In the genomic region with DNA sequence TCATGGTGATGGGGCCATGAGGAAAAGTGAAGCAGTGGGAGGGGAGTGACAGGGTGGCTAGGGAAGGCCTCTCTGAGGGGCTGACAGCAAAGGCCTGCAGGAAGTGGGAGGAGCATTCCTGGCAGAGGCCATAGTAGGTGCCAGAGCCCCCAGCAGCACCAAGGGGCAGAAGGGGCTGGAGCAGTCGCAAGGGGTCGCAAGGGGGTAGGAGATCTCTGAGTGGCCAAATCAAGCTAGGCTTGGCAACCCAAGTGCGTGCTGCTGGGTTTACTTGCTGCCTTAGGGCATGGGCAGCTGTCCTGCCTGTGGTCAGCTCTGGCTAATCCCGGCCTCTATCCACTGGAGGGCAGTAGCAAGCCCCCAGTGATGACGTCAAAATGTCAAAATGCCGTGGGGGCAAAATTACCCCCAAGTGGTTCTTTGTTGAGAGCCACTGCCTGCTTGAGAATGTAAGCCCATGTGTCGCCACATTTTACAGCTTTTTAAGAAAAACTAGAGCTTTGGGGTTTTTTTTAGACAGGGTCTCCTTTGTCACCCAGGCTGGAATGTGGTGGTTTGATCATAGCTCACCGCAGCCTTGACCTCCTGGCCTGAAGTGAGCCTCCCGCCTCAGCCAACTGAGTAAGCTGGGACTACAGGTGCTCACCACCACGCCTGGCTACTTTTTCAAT, we compare ENCODE assay signal across 8 cellular contexts. TPM values are rescaled to one million over a fixed set of nuclear protein-coding genes. Genes with fewer than 3 reads are reported as not detected.
A peak's percentile ranks its signal among the peaks of the same experiment; 100 is the strongest.
DNase-seq lines count a peak whose midpoint lies in the region; ATAC-seq and TF ChIP-seq lines count a peak whose summit lies in the region.

No MANE protein-coding gene starts in this region.

- no peak overlapping the region for H3K4me2 ChIP-seq in hepatocyte

- no peaks in the 10 kb centered on the region for H3K9me3 Mint-ChIP-seq in activated T-helper 17 cell treated with anti-CD3 and anti-CD28 coated beads, Interleukin-2, amount 50 U/mL, for 72 hours

- peaks cover 29% of the 10 kb centered on the region for H3K4me1 Mint-ChIP-seq in activated T-helper 17 cell treated with anti-CD3 and anti-CD28 coated beads, Interleukin-2, amount 50 U/mL, for 72 hours

- no peaks in the 10 kb centered on the region for H3K9me2 ChIP-seq in hepatocyte (replicated peaks; ENCODE audit: insufficient read depth)

- H3K27me3 Mint-ChIP-seq in activated T-helper 17 cell treated with anti-CD3 and anti-CD28 coated beads, Interleukin-2, amount 50 U/mL, for 72 hours = no peaks in the 10 kb centered on the region

- H4K20me1 ChIP-seq in hepatocyte (ENCODE audit: insufficient read depth, poor library complexity, severe bottlenecking) = no peaks in the 10 kb centered on the region

- peak overlapping the region; percentile 43 for H3K27ac Mint-ChIP-seq in activated T-helper 17 cell treated with anti-CD3 and anti-CD28 coated beads, Interleukin-2, amount 50 U/mL, for 72 hours

- H3K36me3 ChIP-seq in hepatocyte (replicated peaks; ENCODE audit: insufficient read depth, low read depth) (no peaks in the 10 kb centered on the region), stomach smooth muscle (ENCODE audit: control insufficient read depth in 2 of 2, insufficient read depth in 2 of 2, low read length in 2 of 2) (peaks cover 35 to 38% of the 10 kb centered on the region in 2 donors)

- H3K4me3 Mint-ChIP-seq in activated T-helper 17 cell treated with anti-CD3 and anti-CD28 coated beads, Interleukin-2, amount 50 U/mL, for 72 hours = no peak overlapping the region

- H3K9me3 ChIP-seq in hepatocyte (ENCODE audit: low read depth) = no peaks in the 10 kb centered on the region
- no peaks in the 10 kb centered on the region for H3K9me3 ChIP-seq in stomach smooth muscle (ENCODE audit: control insufficient read depth in 2 of 2, low read length in 2 of 2)

- WGBS in hepatocyte (ENCODE audit: low lambda C conversion rate, missing lambda C conversion rate) = 51% methylated on average over 10 of the region's 10 CpGs

- TF ChIP-seq CTCF in hepatocyte (IDR thresholded peaks at IDR 0.05; ENCODE audit: poor library complexity) = peak; percentile 50

- peaks cover 57% of the 10 kb centered on the region for H3K4me1 ChIP-seq in hepatocyte (ENCODE audit: insufficient read depth)
- H3K4me1 ChIP-seq in stomach smooth muscle (ENCODE audit: control insufficient read depth, insufficient read depth, low read length) = peaks cover 48% of the 10 kb centered on the region

- ATAC-seq in activated T-helper 17 cell treated with anti-CD3 and anti-CD28 coated beads, Interleukin-2, amount 50 U/mL, for 72 hours (replicated peaks) = no peak
- no peak for ATAC-seq in GM19035 (IDR thresholded peaks at IDR 0.05; ENCODE audit: unreplicated experiment)
- ATAC-seq in GM18520 (IDR thresholded peaks at IDR 0.05; ENCODE audit: unreplicated experiment) = no peak

- H3K27ac ChIP-seq in hepatocyte (peak overlapping the region; percentile 100), stomach smooth muscle (ENCODE audit: low read length) (peak overlapping the region; percentile 93)

- peak; percentile 90 for DNase-seq in COLO829 (ENCODE audit: low spot score)
- DNase-seq in HS-27A (ENCODE audit: low read depth) = peak; percentile 91
- peak; percentile 60 for DNase-seq in hepatocyte (ENCODE audit: low spot score)
- DNase-seq in Ammon's horn (ENCODE audit: low spot score) = no peak

- peaks cover 88% of the 10 kb centered on the region for H3K36me3 Mint-ChIP-seq in activated T-helper 17 cell treated with anti-CD3 and anti-CD28 coated beads, Interleukin-2, amount 50 U/mL, for 72 hours (ENCODE audit: low read depth)

- H3K9ac ChIP-seq in stomach smooth muscle (ENCODE audit: low read length in 2 of 2) = no peak overlapping the region

- no peaks in the 10 kb centered on the region for H3K27me3 ChIP-seq in hepatocyte
- H3K27me3 ChIP-seq in stomach smooth muscle (ENCODE audit: control insufficient read depth in 1 of 2, insufficient read depth in 2 of 2, low read length in 2 of 2) = no peaks in the 10 kb centered on the region

- H3K79me2 ChIP-seq in hepatocyte = no peaks in the 10 kb centered on the region

- H2AFZ ChIP-seq in hepatocyte = no peak overlapping the region

- no peak overlapping the region for H3K4me3 ChIP-seq in hepatocyte
- no peak overlapping the region for H3K4me3 ChIP-seq in stomach smooth muscle (ENCODE audit: low read length in 2 of 2)

RNA-seq across cellular contexts. Expression of a gene that starts 11.8 kb away (rescaled TPM):
- 10 to 100 TPM; 35.1 to 40.9 TPM for total RNA-seq in activated T-helper 17 cell treated with anti-CD3 and anti-CD28 coated beads, Interleukin-2, amount 50 U/mL, for 72 hours
- 11.4 and 15.1 TPM in 2 replicates for total RNA-seq in hepatocyte
- 24.4 and 32.7 TPM in 2 replicates for polyA plus RNA-seq in hepatocyte

RNA-seq across cellular contexts. Expression of a gene that starts 32.0 kb away (rescaled TPM):
- total RNA-seq in activated T-helper 17 cell treated with anti-CD3 and anti-CD28 coated beads, Interleukin-2, amount 50 U/mL, for 72 hours = 100 to 1,000 TPM; 107 to 158 TPM
- 15.7 and 17.1 TPM in 2 replicates for total RNA-seq in hepatocyte
- polyA plus RNA-seq in hepatocyte = 122 and 152 TPM in 2 replicates

RNA-seq across cellular contexts. Expression of a gene that starts 42.2 kb away (rescaled TPM):
- total RNA-seq in activated T-helper 17 cell treated with anti-CD3 and anti-CD28 coated beads, Interleukin-2, amount 50 U/mL, for 72 hours = 1 to 10 TPM; 6.7 to 9.5 TPM
- total RNA-seq in hepatocyte = 5.3 and 6.0 TPM in 2 replicates
- 9.6 and 13.2 TPM in 2 replicates for polyA plus RNA-seq in hepatocyte

RNA-seq across cellular contexts. Expression of a gene that starts 54.6 kb away (rescaled TPM):
- 10 to 100 TPM in 1 of 2 donors, 1 to 10 TPM in 1; 3.5 to 15.1 TPM for total RNA-seq in activated T-helper 17 cell treated with anti-CD3 and anti-CD28 coated beads, Interleukin-2, amount 50 U/mL, for 72 hours
- total RNA-seq in hepatocyte = 23.6 and 27.5 TPM in 2 replicates
- polyA plus RNA-seq in hepatocyte = 51.8 and 55.7 TPM in 2 replicates

RNA-seq across cellular contexts. Expression of a gene that starts 57.6 kb away (rescaled TPM):
- 100 to 1,000 TPM; 324 to 357 TPM for total RNA-seq in activated T-helper 17 cell treated with anti-CD3 and anti-CD28 coated beads, Interleukin-2, amount 50 U/mL, for 72 hours
- total RNA-seq in hepatocyte = 92.8 and 98.5 TPM in 2 replicates
- 111 and 115 TPM in 2 replicates for polyA plus RNA-seq in hepatocyte
